Comparison of ENCODE assay signal across 8 cellular contexts in genomic region chr22:24466831-24467249, GRCh38. TPM values are rescaled to one million over a fixed set of nuclear protein-coding genes. Genes with fewer than 3 reads are reported as not detected.
DNase-seq lines count a peak whose midpoint lies in the region; ATAC-seq lines count a peak whose summit lies in the region.

No MANE protein-coding gene starts in this region.

- peak; percentile 61 for DNase-seq in HT1080 (ENCODE audit: low read depth)
- DNase-seq in SKM-1 treated with dmso at 0.1 percent for 144 hours (lab: John Stamatoyannopoulos, UW; ENCODE audit: unreplicated experiment): peak; percentile 69
- DNase-seq in left ventricle myocardium superior: no peak
- DNase-seq in smooth muscle cell of the brain vasculature (ENCODE audit: low read depth, low spot score): peak; percentile 79
- DNase-seq in NCI-H1694 treated with DMSO at 0.1 percent for 48 hours (lab: John Stamatoyannopoulos, UW): no peak
- DNase-seq in 8988T: no peak

- ATAC-seq in left ventricle myocardium superior (peak; percentile 61), HG03045 (IDR thresholded peaks at IDR 0.05; ENCODE audit: unreplicated experiment) (no peak)
- ATAC-seq in activated CD4-positive, CD25-positive, alpha-beta regulatory T cell treated with anti-CD3 and anti-CD28 coated beads, Interleukin-2, amount 50 U/mL, for 24 hours: no peak

- intact Hi-C loops in left ventricle myocardium superior (cut with micrococcal nuclease): no loop called here

RNA-seq across cellular contexts. Expression of gene UPB1, which starts 28.3 kb away (rescaled TPM):
- not detected in 2 replicates for total RNA-seq in HT1080 (2014; rRNA removed; shearing (Covaris generic))
- 0.05 and 0.15 TPM in 2 replicates for polyA plus RNA-seq in HT1080 (2015; cell fraction: cytosol; rRNA removed)
- 0.14 and 0.45 TPM in 2 replicates for polyA plus RNA-seq in HT1080 (2015; cell fraction: nucleus; rRNA removed)
- 0.97 TPM for total RNA-seq in left ventricle myocardium superior

RNA-seq across cellular contexts. Expression of gene ADORA2A, which starts 39.4 kb away (rescaled TPM):
- 1.5 and 2.3 TPM in 2 replicates for total RNA-seq in HT1080 (2014; rRNA removed; shearing (Covaris generic))
- 2.3 and 3.3 TPM in 2 replicates for polyA plus RNA-seq in HT1080 (2015; cell fraction: cytosol; rRNA removed)
- 2.8 and 7.0 TPM in 2 replicates for polyA plus RNA-seq in HT1080 (2015; cell fraction: nucleus; rRNA removed)
- 4.1 TPM for total RNA-seq in left ventricle myocardium superior

Comparison
In these comparisons a context has a peak if more than half of its experiments do, and no peak if none do; other contexts are left out.
1. DNase-seq: peak in HT1080 (single experiment), SKM-1 treated with dmso at 0.1 percent for 144 hours (single experiment) and smooth muscle cell of the brain vasculature (single experiment); none in left ventricle myocardium superior (single experiment), NCI-H1694 treated with DMSO at 0.1 percent for 48 hours (single experiment) and 8988T (single experiment).